ENCODE assay signal across 1 cellular context in genomic region chr16:70250748-70251650, GRCh38.
TF ChIP-seq lines count a peak whose summit lies in the region.

No MANE protein-coding gene starts in this region.

TF ChIP-seq in HepG2, 621 proteins besides CTCF, POLR2A, EP300 and RAD21 (continued from another document and continues in another):
- TF ChIP-seq JUNB (CRISPR knock-in tag; IDR thresholded peaks at IDR 0.05; ENCODE audit: borderline replicate concordance) (no peak), ZZZ3 (CRISPR knock-in tag; IDR thresholded peaks at IDR 0.05; ENCODE audit: borderline replicate concordance) (0 out of 2 replicates have a peak, but pooled peaks have one; percentile 85), ARID2 (CRISPR knock-in tag; IDR thresholded peaks at IDR 0.05; ENCODE audit: borderline replicate concordance) (no peak), ZBTB44 (CRISPR knock-in tag; IDR thresholded peaks at IDR 0.05) (no peak), DZIP1 (CRISPR knock-in tag; IDR thresholded peaks at IDR 0.05) (peak; percentile 99), ZNF30 (CRISPR knock-in tag; IDR thresholded peaks at IDR 0.05) (no peak), MAF1 (CRISPR knock-in tag; IDR thresholded peaks at IDR 0.05; ENCODE audit: borderline replicate concordance) (no peak), TOPORS (CRISPR knock-in tag; IDR thresholded peaks at IDR 0.05) (peak; percentile 10; the same call in 1 of the 2 replicates), ZBTB2 (CRISPR knock-in tag; IDR thresholded peaks at IDR 0.05; ENCODE audit: low read depth) (no peak), ZNF7 (CRISPR knock-in tag; IDR thresholded peaks at IDR 0.05) (no peak), REL (CRISPR knock-in tag; conservative IDR thresholded peaks at IDR 0.05) (peak; percentile 72; the same call in 1 of the 2 replicates), ZNF891 (CRISPR knock-in tag; IDR thresholded peaks at IDR 0.05) (peak; percentile 90; the same call in 1 of the 2 replicates), TRAFD1 (CRISPR knock-in tag; IDR thresholded peaks at IDR 0.05; ENCODE audit: borderline replicate concordance) (no peak), ZNF207 (IDR thresholded peaks at IDR 0.05; ENCODE audit: borderline replicate concordance) (no peak), AKAP8 (CRISPR knock-in tag; IDR thresholded peaks at IDR 0.05) (no peak), ZNF337 (CRISPR knock-in tag; IDR thresholded peaks at IDR 0.05; ENCODE audit: borderline replicate concordance, low read depth) (no peak), TRIM24 (CRISPR knock-in tag; IDR thresholded peaks at IDR 0.05) (no peak), HDAC1 (CRISPR knock-in tag; IDR thresholded peaks at IDR 0.05) (no peak), KLF6 (CRISPR knock-in tag; IDR thresholded peaks at IDR 0.05) (no peak), ATF7-NPFF (CRISPR knock-in tag; IDR thresholded peaks at IDR 0.05; ENCODE audit: low read depth) (no peak), ZNF124 (CRISPR knock-in tag; IDR thresholded peaks at IDR 0.05) (no peak), ZNF441 (CRISPR knock-in tag; IDR thresholded peaks at IDR 0.05; ENCODE audit: borderline replicate concordance) (no peak), HMG20B (CRISPR knock-in tag; conservative IDR thresholded peaks at IDR 0.05) (no peak), ZNF333 (CRISPR knock-in tag; IDR thresholded peaks at IDR 0.05; ENCODE audit: borderline replicate concordance) (peak; percentile 43; the same call in 1 of the 2 replicates), YEATS2 (CRISPR knock-in tag; IDR thresholded peaks at IDR 0.05; ENCODE audit: borderline replicate concordance) (no peak; the same call in 1 of the 2 replicates), GZF1 (CRISPR knock-in tag; IDR thresholded peaks at IDR 0.05) (no peak), BCL3 (CRISPR knock-in tag; IDR thresholded peaks at IDR 0.05) (peak; percentile 30), PCBP1 (IDR thresholded peaks at IDR 0.05; ENCODE audit: borderline replicate concordance, low read depth, low read length) (no peak), POGZ (CRISPR knock-in tag; IDR thresholded peaks at IDR 0.05) (no peak), ZNF350 (CRISPR knock-in tag; IDR thresholded peaks at IDR 0.05; ENCODE audit: borderline replicate concordance, low read depth) (no peak; the same call in 1 of the 2 replicates), MIER3 (CRISPR knock-in tag; IDR thresholded peaks at IDR 0.05; ENCODE audit: borderline replicate concordance) (no peak), RXRA (CRISPR knock-in tag; IDR thresholded peaks at IDR 0.05) (0 out of 2 replicates have a peak, but pooled peaks have one; percentile 13), ZNF703 (CRISPR knock-in tag; IDR thresholded peaks at IDR 0.05; ENCODE audit: borderline replicate concordance) (peak; percentile 78), ETV5 (CRISPR knock-in tag; IDR thresholded peaks at IDR 0.05; ENCODE audit: borderline replicate concordance) (no peak), ZNF878 (CRISPR knock-in tag; IDR thresholded peaks at IDR 0.05) (no peak), CBX1 (IDR thresholded peaks at IDR 0.05; ENCODE audit: low read depth) (no peak), ZNF362 (CRISPR knock-in tag; IDR thresholded peaks at IDR 0.05; ENCODE audit: borderline replicate concordance) (0 out of 2 replicates have a peak, but pooled peaks have one; percentile 18), SRSF4 (IDR thresholded peaks at IDR 0.05; ENCODE audit: low read depth, low read length, poor library complexity, severe bottlenecking) (no peak), ZNF605 (CRISPR knock-in tag; IDR thresholded peaks at IDR 0.05) (no peak), NCOA5 (CRISPR knock-in tag; IDR thresholded peaks at IDR 0.05) (no peak), ONECUT2 (CRISPR knock-in tag; IDR thresholded peaks at IDR 0.05) (0 out of 2 replicates have a peak, but pooled peaks have one; percentile 19), TFAP4 (IDR thresholded peaks at IDR 0.05; ENCODE audit: borderline replicate concordance, low read depth) (peak; percentile 58; the same call in 1 of the 2 replicates), ASH2L (IDR thresholded peaks at IDR 0.05; ENCODE audit: insufficient read length, low read depth, low read length) (no peak), ETS1 (CRISPR knock-in tag; IDR thresholded peaks at IDR 0.05) (no peak), CREB1 (IDR thresholded peaks at IDR 0.05) (no peak), CREB1 (CRISPR knock-in tag; IDR thresholded peaks at IDR 0.05) (no peak), TBP (CRISPR knock-in tag; IDR thresholded peaks at IDR 0.05) (no peak), GABPB1 (CRISPR knock-in tag; IDR thresholded peaks at IDR 0.05) (no peak), ZNF740 (CRISPR knock-in tag; IDR thresholded peaks at IDR 0.05) (no peak), STAT6 (CRISPR knock-in tag; IDR thresholded peaks at IDR 0.05; ENCODE audit: borderline replicate concordance) (no peak), ZNF773 (CRISPR knock-in tag; IDR thresholded peaks at IDR 0.05; ENCODE audit: borderline replicate concordance) (no peak; the same call in none of the 2 replicates), HES4 (CRISPR knock-in tag; IDR thresholded peaks at IDR 0.05; ENCODE audit: borderline replicate concordance) (peak; percentile 91; the same call in 1 of the 2 replicates), ZNF468 (CRISPR knock-in tag; IDR thresholded peaks at IDR 0.05) (no peak), CHD2 (IDR thresholded peaks at IDR 0.05; ENCODE audit: low read depth, low read length) (no peak), RBM39 (IDR thresholded peaks at IDR 0.05; ENCODE audit: low read depth, low read length, poor library complexity, severe bottlenecking) (peak; percentile 26), SRSF9 (IDR thresholded peaks at IDR 0.05; ENCODE audit: borderline replicate concordance, insufficient read depth, low read depth, low read length, poor library complexity, severe bottlenecking) (no peak), ZNF678 (CRISPR knock-in tag; IDR thresholded peaks at IDR 0.05) (0 out of 2 replicates have a peak, but pooled peaks have one; percentile 93), ETV6 (CRISPR knock-in tag; conservative IDR thresholded peaks at IDR 0.05) (peak; percentile 82), ZNF292 (CRISPR knock-in tag; IDR thresholded peaks at IDR 0.05; ENCODE audit: borderline replicate concordance, low read depth) (no peak), ZNF230 (CRISPR knock-in tag; IDR thresholded peaks at IDR 0.05) (peak; percentile 28; the same call in 1 of the 2 replicates)
